ENCODE assay signal across 8 cellular contexts in genomic region chr14:105489607-105490317, GRCh38. TPM values are rescaled to one million over a fixed set of nuclear protein-coding genes. Genes with fewer than 3 reads are reported as not detected.
DNase-seq lines count a peak whose midpoint lies in the region; ATAC-seq and TF ChIP-seq lines count a peak whose summit lies in the region.

No MANE protein-coding gene starts in this region.

- intact Hi-C loops in HCT116 (cut with micrococcal nuclease): loop anchor here (1.0 to 5.0 kb wide), 3 partner anchors 8 to 119 kb away; partner anchors contain the start of gene TMEM121

- H4K20me1 ChIP-seq in HCT116 (ENCODE audit: insufficient read depth): no peaks in the 10 kb centered on the region; the same call in 1 of the 2 replicates

- no peaks in the 10 kb centered on the region for H3K9me3 ChIP-seq in HCT116 (ENCODE audit: control insufficient read depth in 1 of 2, insufficient read depth in 1 of 2, low read depth in 1 of 2, low read length in 2 of 2)

- H3K27ac ChIP-seq in HCT116 (ENCODE audit: low read depth, low read length): peak overlapping the region; percentile 100

- POLR2A ChIA-PET in HCT116 (lab: Charles Lee): interaction anchor here (0.6 to 3.1 kb wide), 5 partner anchors 8 to 385 kb away, joined by 3 to 29 read pairs (median 3); no protein-coding TSS in a partner anchor

- TF ChIP-seq POLR2A in HCT116 (IDR thresholded peaks at IDR 0.05; ENCODE audit: borderline replicate concordance, extremely low read depth, insufficient read depth, insufficient read length): peak; percentile 36

- TF ChIP-seq RAD21 in HCT116 (IDR thresholded peaks at IDR 0.05; ENCODE audit: low read depth): no peak

- TSS peak; percentile 69 for BruUV-seq in HCT116 (replicated peaks; lab: Mats Ljungman, UMichigan)

- H3K4me1 ChIP-seq in HCT116 (ENCODE audit: control insufficient read depth in 1 of 2, insufficient read depth in 2 of 2, low read length in 2 of 2): peaks cover 20 to 54% of the 10 kb centered on the region in 2 experiments

- H3K4me3 ChIP-seq in AG10803 (ENCODE audit: low read length): peak overlapping the region; percentile 69
- peak overlapping the region; percentile 65 to 87 for H3K4me3 ChIP-seq in HCT116 (replicated peaks in 1 of 2; ENCODE audit: low read depth in 1 of 2, low read length in 2 of 2)

- peak; percentile 68 for TF ChIP-seq CTCF in AG10803 (conservative IDR thresholded peaks at IDR 0.05; ENCODE audit: low read length)
- peak in 2 of 3 experiments; percentile 60 to 69; a peak in 4 of 6 replicates for TF ChIP-seq CTCF in HCT116 (IDR thresholded peaks at IDR 0.05 in 2 of 3, conservative IDR thresholded peaks at IDR 0.05 in 1 of 3; ENCODE audit: borderline replicate concordance in 1 of 3, insufficient read depth in 1 of 3, low read depth in 2 of 3, low read length in 2 of 3)

- H3K36me3 ChIP-seq in HCT116 (ENCODE audit: control insufficient read depth in 1 of 2, insufficient read depth in 2 of 2, low read length in 2 of 2): 0 out of 4 replicates have a peak, but pooled peaks cover 0 to 3% of the 10 kb centered on the region in 2 experiments

- peak; percentile 16 for ATAC-seq in HCT116
- ATAC-seq in HG03442 (IDR thresholded peaks at IDR 0.05; ENCODE audit: unreplicated experiment): no peak

- no peaks in the 10 kb centered on the region for H3K9me2 ChIP-seq in HCT116 (ENCODE audit: insufficient read depth)

- H3K9ac ChIP-seq in HCT116 (ENCODE audit: low read length): peak overlapping the region; percentile 97

- peak overlapping the region; percentile 99 for H3K4me2 ChIP-seq in HCT116 (ENCODE audit: low read length)

- H3K79me2 ChIP-seq in HCT116 (ENCODE audit: insufficient read depth, low read length): peaks cover 18% of the 10 kb centered on the region

- H2AFZ ChIP-seq in HCT116 (ENCODE audit: low read depth, low read length, poor library complexity, severe bottlenecking): no peak overlapping the region

- CTCF ChIA-PET in HCT116 (lab: Charles Lee): interaction anchor here (0.7 to 2.5 kb wide), 12 partner anchors 8 to 121 kb away, joined by 3 to 77 read pairs (median 4); no protein-coding TSS in a partner anchor

- RAD21 ChIA-PET in HCT116 (lab: Charles Lee; ENCODE audit: low non-redundant PET in 1 of 2, low total read pairs in 2 of 2, uncharacterized antibody in 2 of 2, unreplicated experiment in 2 of 2): interaction anchor here (0.6 to 1.9 kb wide), 8 partner anchors 9 to 119 kb away, joined by 3 to 16 read pairs (median 4); no protein-coding TSS in a partner anchor

- no peaks in the 10 kb centered on the region for H3K27me3 ChIP-seq in HCT116 (ENCODE audit: insufficient read depth, low read length)

- DNase-seq in AG10803 (ENCODE audit: low read depth): peak; percentile 74
- peak; percentile 85 for DNase-seq in HCT116 (ENCODE audit: low read depth, low spot score)
- DNase-seq in NCI-H510A (lab: John Stamatoyannopoulos, UW): peak; percentile 76
- peak; percentile 77 for DNase-seq in activated CD4-positive, alpha-beta T cell treated with anti-CD3 and anti-CD28 coated beads for 1 hour
- peak; percentile 93 for DNase-seq in cerebellar cortex (ENCODE audit: low spot score)
- peak; percentile 90 for DNase-seq in kidney tubule cell (ENCODE audit: low spot score)
- peak; percentile 61 to 64 for DNase-seq in stimulated activated CD4-positive, alpha-beta T cell treated with anti-CD3 and anti-CD28 coated beads, Interleukin-1b, Interleukin-23, amount 100 ng/mL, for 1 hour (ENCODE audit: low read depth in 2 of 2)

TF ChIP-seq in HCT116, 20 proteins besides CTCF, POLR2A, EP300 and RAD21:
- TF ChIP-seq POLR2AphosphoS5 (IDR thresholded peaks at IDR 0.05; ENCODE audit: low read depth, low read length): peak; percentile 60; the same call in 1 of the 2 replicates
- no peak for TF ChIP-seq SP1 (IDR thresholded peaks at IDR 0.05; ENCODE audit: low read depth)
- TF ChIP-seq TCF7L2 (IDR thresholded peaks at IDR 0.05; ENCODE audit: borderline replicate concordance, extremely low read depth, insufficient read depth, insufficient read length): peak; percentile 81
- peak; percentile 19; the same call in 1 of the 2 replicates for TF ChIP-seq ZFX (IDR thresholded peaks at IDR 0.05)

RNA-seq across cellular contexts. Expression of gene TEDC1, which starts 1.3 kb away (rescaled TPM):
- 40.4 TPM for total RNA-seq in HCT116 (2021; ENCODE audit: unreplicated experiment)
- 30.8 and 33.5 TPM in 2 replicates for polyA plus RNA-seq in HCT116 (2012)

RNA-seq across cellular contexts. Expression of gene CRIP1, which starts 3.1 kb away (rescaled TPM):
- total RNA-seq in HCT116 (2021; ENCODE audit: unreplicated experiment): 260 TPM
- polyA plus RNA-seq in HCT116 (2012): 613 and 656 TPM in 2 replicates

RNA-seq across cellular contexts. Expression of gene CRIP2, which starts 15.1 kb away (rescaled TPM):
- 31.1 TPM for total RNA-seq in HCT116 (2021; ENCODE audit: unreplicated experiment)
- polyA plus RNA-seq in HCT116 (2012): 37.8 and 43.3 TPM in 2 replicates

RNA-seq across cellular contexts. Expression of gene TMEM121, which starts 36.6 kb away (rescaled TPM):
- total RNA-seq in HCT116 (2021; ENCODE audit: unreplicated experiment): 5.5 TPM
- polyA plus RNA-seq in HCT116 (2012): 3.4 and 4.6 TPM in 2 replicates
